14 cellular contexts compared by ENCODE assay signal in the genomic region with DNA sequence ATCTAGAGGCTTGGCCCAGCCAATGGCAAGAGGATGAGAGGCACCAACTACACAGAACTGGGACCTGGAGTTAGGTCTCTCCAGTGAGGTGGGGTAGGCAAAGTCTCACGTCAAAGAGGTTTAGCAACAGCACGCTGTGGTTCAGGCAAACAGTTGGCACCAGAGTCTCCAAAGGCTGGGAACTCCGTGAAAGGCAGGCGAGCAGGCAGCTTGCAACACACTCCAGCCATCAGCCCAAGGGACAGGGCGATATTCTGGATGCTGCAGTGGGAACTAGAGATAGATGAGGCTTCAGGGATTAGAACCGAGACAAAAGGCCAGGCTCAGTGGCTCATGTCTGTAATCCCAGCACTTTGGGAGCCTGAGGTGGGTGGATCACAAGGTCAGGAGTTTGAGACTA.
DNase-seq lines count a peak whose midpoint lies in the region; ATAC-seq and TF ChIP-seq lines count a peak whose summit lies in the region.
"Had no signal": no experiment of that assay in that cellular context is flagged by ENCODE, and none has a peak within 500 bp of the region (broad histone marks: within the 10 kb centered on the region; RNA-seq: fewer than 3 reads in every experiment).

No MANE protein-coding gene starts in this region.

- no peaks in the 10 kb centered on the region for H3K36me3 ChIP-seq in psoas muscle (ENCODE audit: insufficient read depth in 1 of 2, low read depth in 1 of 2)
- H3K36me3 ChIP-seq: HAP-1 had no signal

- H3K4me3 ChIP-seq in psoas muscle, result no peak overlapping the region
- H3K4me3 ChIP-seq: A549, GM23338, HAP-1 had no signal

- intact Hi-C loops in Right ventricle myocardium superior (cut with DNase I) (no loop called here), left ventricle myocardium superior (cut with micrococcal nuclease) (no loop called here), psoas muscle (cut with DNase I) (no loop called here)

- peak; percentile 61 for DNase-seq in Right ventricle myocardium superior
- DNase-seq in left ventricle myocardium superior, result peak; percentile 49
- peak; percentile 55 to 67 for DNase-seq in psoas muscle
- DNase-seq in SHP77 (lab: John Stamatoyannopoulos, UW), result no peak
- no peak for DNase-seq in iPS-NIHi11 (ENCODE audit: low spot score)
- DNase-seq in NCI-H128 (lab: John Stamatoyannopoulos, UW; ENCODE audit: unreplicated experiment), result no peak
- DNase-seq: CD8-positive, alpha-beta T cell; COR-L47; DMS153; DMS79 treated with DMSO at 0.1 percent for 48 hours; EL had no signal

- no peak for TF ChIP-seq CTCF in psoas muscle (IDR thresholded peaks at IDR 0.05)

- no peaks in the 10 kb centered on the region for H3K4me1 ChIP-seq in psoas muscle
- H3K4me1 ChIP-seq: A549, HAP-1 had no signal

- peaks cover 0 to 3% (median 0%) of the 10 kb centered on the region in 3 donors for H3K27me3 ChIP-seq in psoas muscle (ENCODE audit: insufficient read depth in 3 of 3, low read length in 2 of 3)

- H3K27ac ChIP-seq in psoas muscle, result no peak overlapping the region
- H3K27ac ChIP-seq: A549 had no signal

- H3K9me3 ChIP-seq in psoas muscle, result no peaks in the 10 kb centered on the region
- H3K9me3 ChIP-seq: A549, HAP-1 had no signal

- WGBS in psoas muscle, 3 donors, result 42 to 49% (median 45%) methylated on average over 6 of the region's 6 CpGs

- peak; percentile 73 for ATAC-seq in Right ventricle myocardium superior (ENCODE audit: poor library complexity)
- peak; percentile 74 for ATAC-seq in left ventricle myocardium superior
- ATAC-seq in psoas muscle, result peak in 2 of 4 donors; percentile 44
- ATAC-seq: A549; CD8-positive, alpha-beta T cell had no signal

Comparison
In these comparisons a context has a peak if more than half of its experiments do, and no peak if none do; other contexts are left out.
1. DNase-seq: peak in Right ventricle myocardium superior (single experiment), left ventricle myocardium superior (single experiment) and psoas muscle (2 of 2); none in SHP77 (0 of 2), iPS-NIHi11 (single experiment) and NCI-H128 (single experiment).